16 cellular contexts compared by ENCODE assay signal in the genomic region with DNA sequence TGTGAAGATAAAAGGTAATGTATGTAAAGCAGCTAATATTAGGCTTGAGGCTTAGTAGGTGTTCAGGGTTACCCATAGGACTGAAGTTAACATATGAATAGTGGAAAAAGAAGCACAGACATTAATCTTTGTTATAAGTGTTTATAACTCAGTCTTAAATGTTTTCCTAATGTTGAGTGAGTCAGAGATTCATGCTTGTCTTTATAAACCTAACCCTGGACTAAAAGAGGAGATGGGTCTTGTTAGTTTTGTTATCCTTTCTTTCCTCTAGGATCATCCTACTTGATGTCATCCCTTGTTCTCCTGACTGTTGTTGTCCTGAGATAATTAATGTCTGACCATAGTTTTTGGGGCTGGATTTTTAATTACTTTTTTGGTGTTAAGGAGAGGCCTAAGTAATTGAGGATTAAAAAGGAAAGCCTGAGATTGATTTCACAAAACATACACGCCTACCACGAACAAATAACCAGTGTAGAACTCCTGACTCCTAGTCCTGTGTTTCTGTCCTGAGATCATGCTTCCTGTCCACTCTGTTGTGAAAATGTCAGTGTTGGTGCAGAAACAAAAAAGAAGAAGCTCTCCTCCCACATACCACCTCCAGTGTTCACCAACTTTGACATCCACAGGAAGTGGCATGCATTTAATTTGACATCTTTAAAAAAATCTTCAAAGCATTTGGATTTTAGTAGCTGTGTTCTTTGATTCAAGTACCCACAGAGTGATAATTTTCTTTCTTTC. TPM values are rescaled to one million over a fixed set of nuclear protein-coding genes. Genes with fewer than 3 reads are reported as not detected.
DNase-seq lines count a peak whose midpoint lies in the region; ATAC-seq and TF ChIP-seq lines count a peak whose summit lies in the region.
"Had no signal": no experiment of that assay in that cellular context is flagged by ENCODE, and none has a peak within 500 bp of the region (broad histone marks: within the 10 kb centered on the region; RNA-seq: fewer than 3 reads in every experiment).

No MANE protein-coding gene starts in this region.

- no peak for TF ChIP-seq POLR2A in upper lobe of left lung (IDR thresholded peaks at IDR 0.05)
- no peak for TF ChIP-seq POLR2A in body of pancreas (IDR thresholded peaks at IDR 0.05)

- H3K4me1 ChIP-seq in adipocyte (ENCODE audit: control insufficient read depth, insufficient read depth, low read length) (peaks cover 75% of the 10 kb centered on the region), upper lobe of left lung (peaks cover 5 to 23% (median 16%) of the 10 kb centered on the region in 4 donors), body of pancreas (peaks cover 6% of the 10 kb centered on the region)

- intact Hi-C loops in body of pancreas (cut with DNase I) = no loop called here

- ATAC-seq in upper lobe of left lung (ENCODE audit: low FRiP score in 2 of 2) (peak in 1 of 2 donors; percentile 59), body of pancreas (no peak), HG03097 (IDR thresholded peaks at IDR 0.05; ENCODE audit: low FRiP score, unreplicated experiment) (no peak)
- ATAC-seq: natural killer cell, PC-3, T-helper 17 cell had no signal

- TF ChIP-seq EP300 in upper lobe of left lung (IDR thresholded peaks at IDR 0.05) = peak in 1 of 4 donors; percentile 67

- H3K9me3 ChIP-seq in adipocyte (ENCODE audit: control insufficient read depth, low read length) (no peaks in the 10 kb centered on the region), upper lobe of left lung (no peaks in the 10 kb centered on the region), body of pancreas (no peaks in the 10 kb centered on the region)

- peak overlapping the region; percentile 66 for H3K4me3 ChIP-seq in adipocyte (ENCODE audit: low read length)
- no peak overlapping the region for H3K4me3 ChIP-seq in upper lobe of left lung
- H3K4me3 ChIP-seq in body of pancreas = no peak overlapping the region

- H3K27me3 ChIP-seq in adipocyte (replicated peaks; ENCODE audit: control insufficient read depth, insufficient read depth, low read length) (no peaks in the 10 kb centered on the region), upper lobe of left lung (no peaks in the 10 kb centered on the region), body of pancreas (no peaks in the 10 kb centered on the region)

- DNase-seq in SKM-1 treated with dmso at 0.1 percent for 144 hours (lab: John Stamatoyannopoulos, UW; ENCODE audit: unreplicated experiment) (peak; percentile 35), SKM-1 (lab: John Stamatoyannopoulos, UW; ENCODE audit: unreplicated experiment) (no peak), adipocyte (ENCODE audit: low read depth) (no peak), medulla oblongata (ENCODE audit: extremely low spot score) (peak; percentile 68), upper lobe of left lung (no peak), body of pancreas (no peak), NCI-H1436 (lab: John Stamatoyannopoulos, UW) (no peak)
- DNase-seq: effector memory CD4-positive, alpha-beta T cell; H7; head of caudate nucleus; kidney glomerular epithelial cell; natural killer cell; NCI-H1092 treated with DMSO at 0.1 percent for 48 hours; PC-3; T-helper 17 cell had no signal

- 51 to 65% methylated on average over 2 of the region's 2 CpGs for WGBS in upper lobe of left lung, 2 donors
- 54 to 76% methylated on average over 2 of the region's 2 CpGs for WGBS in body of pancreas, 2 donors

- H3K27ac ChIP-seq in upper lobe of left lung = peak overlapping the region; percentile 6 to 70 (median 52)
- H3K27ac ChIP-seq in body of pancreas = no peak overlapping the region

- H3K9ac ChIP-seq in adipocyte (ENCODE audit: low read length) = no peak overlapping the region

- H3K36me3 ChIP-seq in adipocyte (ENCODE audit: control insufficient read depth, insufficient read depth, low read length, severe bottlenecking) (no peaks in the 10 kb centered on the region), upper lobe of left lung (no peaks in the 10 kb centered on the region), body of pancreas (replicated peaks in 1 of 2; ENCODE audit: insufficient read depth in 1 of 2, low read depth in 2 of 2) (no peaks in the 10 kb centered on the region)

- TF ChIP-seq CTCF in upper lobe of left lung (IDR thresholded peaks at IDR 0.05) = no peak
- TF ChIP-seq CTCF in body of pancreas (IDR thresholded peaks at IDR 0.05) = no peak

RNA-seq across cellular contexts. Expression of a gene that starts 8.4 kb away (rescaled TPM):
- total RNA-seq in upper lobe of left lung = 10 to 100 TPM; 21.9 to 37.2 (median 29.5) TPM
- total RNA-seq in body of pancreas = 10 to 100 TPM in 1 of 2 donors, 1 to 10 TPM in 1; 9.3 to 12.2 TPM

Comparison
In these comparisons a context has a peak if more than half of its experiments do, and no peak if none do; other contexts are left out.
1. DNase-seq: peak in SKM-1 treated with dmso at 0.1 percent for 144 hours (single experiment) and medulla oblongata (single experiment); none in SKM-1 (single experiment), adipocyte (single experiment), upper lobe of left lung (0 of 2), body of pancreas (0 of 4) and NCI-H1436 (single experiment).
2. H3K27ac ChIP-seq: peak in upper lobe of left lung (4 of 4); none in body of pancreas (0 of 4).